12 cellular contexts compared by ENCODE assay signal in genomic region chr5:178078197-178078995, GRCh38. TPM values are rescaled to one million over a fixed set of nuclear protein-coding genes. Genes with fewer than 3 reads are reported as not detected.
DNase-seq lines count a peak whose midpoint lies in the region; ATAC-seq lines count a peak whose summit lies in the region.
"Had no signal": no experiment of that assay in that cellular context is flagged by ENCODE, and none has a peak within 500 bp of the region (broad histone marks: within the 10 kb centered on the region; RNA-seq: fewer than 3 reads in every experiment).

No MANE protein-coding gene starts in this region.

- H3K23ac ChIP-seq in neuronal stem cell (ENCODE audit: low read depth, low read length, poor library complexity): no peak overlapping the region

- H2AFZ ChIP-seq in neuronal stem cell (ENCODE audit: low read length): no peak overlapping the region

- no peak overlapping the region for H2BK5ac ChIP-seq in neuronal stem cell (ENCODE audit: low read length)

- no peak overlapping the region for H4K8ac ChIP-seq in neuronal stem cell (ENCODE audit: low read depth, low read length)

- H3K27ac ChIP-seq in BLaER1 (0 out of 2 replicates have a peak overlapping the region, but pooled peaks have one; percentile 20), neuronal stem cell (replicated peaks; ENCODE audit: low read length) (no peak overlapping the region)
- H3K27ac ChIP-seq: upper lobe of right lung had no signal

- no peak overlapping the region for H4K91ac ChIP-seq in neuronal stem cell (ENCODE audit: low read depth, low read length, poor library complexity)

- H2BK12ac ChIP-seq in neuronal stem cell (ENCODE audit: low read length): no peak overlapping the region

- no peak overlapping the region for H3K14ac ChIP-seq in neuronal stem cell (ENCODE audit: low read length)

- no peaks in the 10 kb centered on the region for H3K79me1 ChIP-seq in neuronal stem cell (ENCODE audit: low read depth, low read length)

- H3K4me3 ChIP-seq in BLaER1: no peak overlapping the region
- no peak overlapping the region for H3K4me3 ChIP-seq in neuronal stem cell (ENCODE audit: low read length in 2 of 2)
- H3K4me3 ChIP-seq: upper lobe of right lung had no signal

- no peak overlapping the region for H2BK15ac ChIP-seq in neuronal stem cell (ENCODE audit: low read length)

- DNase-seq in HT1080 (ENCODE audit: low read depth) (peak; percentile 91), astrocyte of the hippocampus (ENCODE audit: low read depth, low spot score) (peak; percentile 35), kidney glomerular epithelial cell (lab: John Stamatoyannopoulos, UW) (peak; percentile 64), NCI-H748 (lab: John Stamatoyannopoulos, UW; ENCODE audit: unreplicated experiment) (no peak), neuronal stem cell (ENCODE audit: low spot score) (no peak), cerebellar nuclear complex (lab: John Stamatoyannopoulos, UW) (no peak)
- DNase-seq: CD4-positive, CD25-positive, alpha-beta regulatory T cell; effector memory CD8-positive, alpha-beta T cell; NCI-H2029 treated with DMSO at 0.1 percent for 48 hours; upper lobe of right lung had no signal

- H3K18ac ChIP-seq in neuronal stem cell (ENCODE audit: low read length): no peak overlapping the region

- no peak for ATAC-seq in GM19023 (IDR thresholded peaks at IDR 0.05; ENCODE audit: unreplicated experiment)
- ATAC-seq: effector memory CD8-positive, alpha-beta T cell; upper lobe of right lung had no signal

- no peaks in the 10 kb centered on the region for H4K20me1 ChIP-seq in BLaER1

- no peak overlapping the region for H3K4ac ChIP-seq in neuronal stem cell (ENCODE audit: low read length)

- no peaks in the 10 kb centered on the region for H3K9me3 ChIP-seq in BLaER1
- H3K9me3 ChIP-seq in neuronal stem cell (replicated peaks in 1 of 2; ENCODE audit: control insufficient read depth in 2 of 2, insufficient read depth in 1 of 2, low read depth in 1 of 2, low read length in 2 of 2): no peaks in the 10 kb centered on the region
- H3K9me3 ChIP-seq: upper lobe of right lung had no signal

- no peak overlapping the region for H2AK5ac ChIP-seq in neuronal stem cell (ENCODE audit: low read depth, low read length)

- H3K27me3 ChIP-seq in BLaER1: no peaks in the 10 kb centered on the region
- H3K27me3 ChIP-seq in neuronal stem cell (ENCODE audit: control insufficient read depth in 3 of 3, insufficient read depth in 3 of 3, low read depth in 1 of 3, low read length in 3 of 3): peaks cover 0 to 37% (median 3%) of the 10 kb centered on the region in 3 experiments

- no peak overlapping the region for H2BK120ac ChIP-seq in neuronal stem cell (ENCODE audit: low read depth, low read length)

- H3K36me3 ChIP-seq in BLaER1: no peaks in the 10 kb centered on the region
- H3K36me3 ChIP-seq in neuronal stem cell (replicated peaks in 1 of 2; ENCODE audit: control insufficient read depth in 2 of 2, insufficient read depth in 2 of 2, low read length in 2 of 2): no peaks in the 10 kb centered on the region
- H3K36me3 ChIP-seq: upper lobe of right lung had no signal

- peaks cover 46% of the 10 kb centered on the region for H3K4me1 ChIP-seq in BLaER1
- peaks cover 2% of the 10 kb centered on the region in 2 donors for H3K4me1 ChIP-seq in neuronal stem cell (ENCODE audit: control insufficient read depth in 2 of 2, insufficient read depth in 1 of 2, low read depth in 1 of 2, low read length in 2 of 2)
- H3K4me1 ChIP-seq: upper lobe of right lung had no signal

- no CpG with 5 or more reads among the region's 22 CpGs for WGBS in neuronal stem cell (ENCODE audit: extremely low coverage in 2 of 2, insufficient read length in 2 of 2, insufficient replicate concordance in 1 of 2), 2 donors

- H3K9ac ChIP-seq in BLaER1 (no peak overlapping the region), neuronal stem cell (ENCODE audit: low read depth, low read length, poor library complexity) (no peak overlapping the region)

- peak overlapping the region; percentile 41 for H3K4me2 ChIP-seq in BLaER1
- no peak overlapping the region for H3K4me2 ChIP-seq in neuronal stem cell (ENCODE audit: insufficient read depth, low read length, poor library complexity, severe bottlenecking)

RNA-seq across cellular contexts. Expression of gene N4BP3, which starts 34.9 kb away (rescaled TPM):
- 0.03 and 0.08 TPM in 2 replicates for total RNA-seq in HT1080 (2014; rRNA removed; shearing (Covaris generic))
- polyA plus RNA-seq in HT1080 (2015; cell fraction: cytosol; rRNA removed): 0.01 and 0.02 TPM in 2 replicates
- 0.05 TPM in 1 of 2 replicates, not detected in the other for polyA plus RNA-seq in HT1080 (2015; cell fraction: nucleus; rRNA removed)
- polyA plus RNA-seq in neuronal stem cell (2013, experiment 1 of 2): 2.4 TPM
- 2.5 TPM for polyA plus RNA-seq in neuronal stem cell (2013, experiment 2 of 2)

RNA-seq across cellular contexts. Expression of gene RMND5B, which starts 52.4 kb away (rescaled TPM):
- total RNA-seq in HT1080 (2014; rRNA removed; shearing (Covaris generic)): 23.0 and 24.4 TPM in 2 replicates
- polyA plus RNA-seq in HT1080 (2015; cell fraction: cytosol; rRNA removed): 23.3 and 26.1 TPM in 2 replicates
- polyA plus RNA-seq in HT1080 (2015; cell fraction: nucleus; rRNA removed): 27.4 and 33.2 TPM in 2 replicates
- 19.2 TPM for polyA plus RNA-seq in neuronal stem cell (2013, experiment 1 of 2)
- 19.2 TPM for polyA plus RNA-seq in neuronal stem cell (2013, experiment 2 of 2)

Comparison
In these comparisons a context has a peak if more than half of its experiments do, and no peak if none do; other contexts are left out.
1. DNase-seq: peak in HT1080 (single experiment), astrocyte of the hippocampus (single experiment) and kidney glomerular epithelial cell (single experiment); none in NCI-H748 (single experiment), neuronal stem cell (single experiment) and cerebellar nuclear complex (0 of 2).